ENCODE assay signal across 20 cellular contexts in genomic region chr3:127182848-127183714, GRCh38. TPM values are rescaled to one million over a fixed set of nuclear protein-coding genes. Genes with fewer than 3 reads are reported as not detected.
DNase-seq lines count a peak whose midpoint lies in the region; ATAC-seq, FAIRE-seq and TF ChIP-seq lines count a peak whose summit lies in the region.
"Had no signal": no experiment of that assay in that cellular context is flagged by ENCODE, and none has a peak within 500 bp of the region (broad histone marks: within the 10 kb centered on the region; RNA-seq: fewer than 3 reads in every experiment).

No MANE protein-coding gene starts in this region.

- no peaks in the 10 kb centered on the region for H3K79me2 ChIP-seq in GM23338 (replicated peaks; ENCODE audit: insufficient read depth)
- H3K79me2 ChIP-seq in H1 (ENCODE audit: control insufficient read depth in 1 of 2, insufficient read depth in 2 of 2, low read length in 2 of 2) = no peaks in the 10 kb centered on the region

- H4K20me1 ChIP-seq in GM23338 (replicated peaks; ENCODE audit: insufficient read depth) = no peaks in the 10 kb centered on the region
- no peaks in the 10 kb centered on the region for H4K20me1 ChIP-seq in H1 (replicated peaks in 1 of 2; ENCODE audit: control insufficient read depth in 1 of 2, insufficient read depth in 2 of 2, low read length in 2 of 2)

- H2AK5ac ChIP-seq in H1 (ENCODE audit: low read depth, low read length) = 0 out of 2 replicates have a peak overlapping the region, but pooled peaks have one; percentile 2

- POLR2A ChIA-PET in H1 (lab: Charles Lee; ENCODE audit: partially characterized antibody) = no interaction called here

- no peak overlapping the region; the same call in 1 of the 2 replicates for H4K8ac ChIP-seq in H1 (ENCODE audit: extremely low read depth, insufficient read depth, low read length)

- no peak overlapping the region for H3K27ac ChIP-seq in GM23338 (ENCODE audit: low read depth)
- H3K27ac ChIP-seq in H1 (ENCODE audit: low read depth, low read length) = no peak overlapping the region
- H3K27ac ChIP-seq: C4-2B, neutrophil, testis had no signal

- H2BK12ac ChIP-seq in H1 (ENCODE audit: low read depth, low read length) = peak overlapping the region; percentile 39; the same call in 1 of the 2 replicates

- no peak overlapping the region for H3K14ac ChIP-seq in H1 (ENCODE audit: insufficient read length)

- H3K9ac ChIP-seq in H1 (replicated peaks in 1 of 4; ENCODE audit: extremely low read depth in 1 of 4, low read depth in 3 of 4, low read length in 3 of 4) = no peak overlapping the region

- H3F3A ChIP-seq in GM23338 (replicated peaks; ENCODE audit: low read depth) = no peaks in the 10 kb centered on the region

- peak; percentile 89 for ATAC-seq in GM23338
- ATAC-seq in activated T-cell treated with anti-CD3 and anti-CD28 coated beads, Interleukin-2, amount 50 U/mL, for 72 hours (replicated peaks in 1 of 2) = no peak
- ATAC-seq: right cardiac atrium had no signal

- H3K36me3 Mint-ChIP-seq in GM23338 (ENCODE audit: low read depth) = no peaks in the 10 kb centered on the region; the same call in 2 of the 3 replicates
- H3K36me3 Mint-ChIP-seq in progenitor cell of endocrine pancreas (ENCODE audit: insufficient read depth) = no peaks in the 10 kb centered on the region
- H3K36me3 Mint-ChIP-seq in activated T-cell treated with anti-CD3 and anti-CD28 coated beads, Interleukin-2, amount 50 U/mL, for 72 hours (ENCODE audit: insufficient read depth in 2 of 2) = no peaks in the 10 kb centered on the region

- no peak overlapping the region for H3K4ac ChIP-seq in H1 (replicated peaks; ENCODE audit: insufficient read length, low read depth, low read length)

- H2BK120ac ChIP-seq in H1 (replicated peaks; ENCODE audit: low read depth, low read length) = no peak overlapping the region

- H3K4me1 Mint-ChIP-seq in GM23338 (peaks cover 11% of the 10 kb centered on the region; the same call in 2 of the 3 replicates), progenitor cell of endocrine pancreas (ENCODE audit: low read depth) (peaks cover 16% of the 10 kb centered on the region)
- H3K4me1 Mint-ChIP-seq in activated T-cell treated with anti-CD3 and anti-CD28 coated beads, Interleukin-2, amount 50 U/mL, for 72 hours (ENCODE audit: low read depth) = no peaks in the 10 kb centered on the region
- H3K4me1 Mint-ChIP-seq: central memory CD8-positive, alpha-beta T cell had no signal

- H3K27me3 ChIP-seq in GM23338 (ENCODE audit: insufficient read depth) = no peaks in the 10 kb centered on the region
- no peaks in the 10 kb centered on the region for H3K27me3 ChIP-seq in H1 (replicated peaks in 1 of 4; ENCODE audit: control insufficient read depth in 3 of 4, extremely low read depth in 1 of 4, insufficient read depth in 3 of 4, low read length in 3 of 4)
- H3K27me3 ChIP-seq: neutrophil, testis had no signal

- H3K9me3 Mint-ChIP-seq in GM23338 (peaks cover 4% of the 10 kb centered on the region; the same call in 2 of the 3 replicates), progenitor cell of endocrine pancreas (ENCODE audit: low read depth) (peaks cover 12% of the 10 kb centered on the region)
- peaks cover 0 to 2% of the 10 kb centered on the region in 2 donors for H3K9me3 Mint-ChIP-seq in activated T-cell treated with anti-CD3 and anti-CD28 coated beads, Interleukin-2, amount 50 U/mL, for 72 hours
- H3K9me3 Mint-ChIP-seq: central memory CD8-positive, alpha-beta T cell; T-helper 2 cell treated with Interferon-gamma antibody and Interleukin-4, amounts not matched to agents 5 μg/mL and 100 μg/mL, for 36 hours had no signal

- peak in 1 of 2 experiments; percentile 17; a peak in 1 of 4 replicates for TF ChIP-seq RAD21 in H1 (IDR thresholded peaks at IDR 0.05 in 1 of 2, conservative IDR thresholded peaks at IDR 0.05 in 1 of 2; ENCODE audit: low read depth in 2 of 2, low read length in 2 of 2)

- 0 out of 2 replicates have a peak overlapping the region, but pooled peaks have one; percentile 48 for H2BK20ac ChIP-seq in H1 (ENCODE audit: low read length)

- H2AFZ ChIP-seq in GM23338 = no peak overlapping the region
- no peak overlapping the region for H2AFZ ChIP-seq in H1 (ENCODE audit: low read length)

- no peaks in the 10 kb centered on the region for H3K9me3 ChIP-seq in H1 (ENCODE audit: insufficient read depth in 2 of 2, low read depth in 1 of 2, low read length in 1 of 2)
- H3K9me3 ChIP-seq: neutrophil, testis had no signal

- H3K4me2 ChIP-seq in GM23338 = no peak overlapping the region
- H3K4me2 ChIP-seq in H1 (ENCODE audit: insufficient read depth in 1 of 2, low read depth in 2 of 2, low read length in 2 of 2) = no peak overlapping the region

- H3K4me3 ChIP-seq in GM23338 (no peak overlapping the region), H1 (ENCODE audit: extremely low read depth in 1 of 4, insufficient read depth in 2 of 4, low read depth in 3 of 4, low read length in 4 of 4) (no peak overlapping the region)
- H3K4me3 ChIP-seq: lung, testis had no signal

- H2BK5ac ChIP-seq in H1 (ENCODE audit: low read depth, low read length) = no peak overlapping the region

- no peak overlapping the region for H2BK15ac ChIP-seq in H1 (ENCODE audit: low read length)

- TF ChIP-seq POLR2A in H1 (IDR thresholded peaks at IDR 0.05; ENCODE audit: control extremely low read depth in 1 of 2, low read depth in 2 of 2, low read length in 2 of 2) = no peak

- no peak overlapping the region for H3K4me3 Mint-ChIP-seq in GM23338
- H3K4me3 Mint-ChIP-seq in progenitor cell of endocrine pancreas (ENCODE audit: low read depth) = peak overlapping the region; percentile 18
- H3K4me3 Mint-ChIP-seq in activated T-cell treated with anti-CD3 and anti-CD28 coated beads, Interleukin-2, amount 50 U/mL, for 72 hours = no peak overlapping the region
- H3K4me3 Mint-ChIP-seq: activated T-cell treated with anti-CD3 and anti-CD28 coated beads, Interleukin-2, amount 50 U/mL, for 24 hours; central memory CD8-positive, alpha-beta T cell; T-helper 2 cell treated with Interferon-gamma antibody and Interleukin-4, amounts not matched to agents 5 μg/mL and 100 μg/mL, for 36 hours had no signal

- no peaks in the 10 kb centered on the region for H3K36me3 ChIP-seq in GM23338 (ENCODE audit: insufficient read depth)
- no peaks in the 10 kb centered on the region for H3K36me3 ChIP-seq in H1 (ENCODE audit: control insufficient read depth in 2 of 4, insufficient read depth in 4 of 4, low read length in 3 of 4)
- H3K36me3 ChIP-seq: neutrophil had no signal

- CTCF ChIA-PET in H1 (lab: Charles Lee; ENCODE audit: partially characterized antibody) = interaction anchor here (0.8 to 2.6 kb wide), 4 partner anchors 10 to 265 kb away, joined by 3 to 9 read pairs (median 4); no protein-coding TSS in a partner anchor

- 94% methylated on average over 4 of the region's 8 CpGs; no CpG with 5 or more reads in 1 of the 2 experiments for WGBS in H1 (ENCODE audit: extremely low coverage in 1 of 2, insufficient coverage in 1 of 2, insufficient read length in 1 of 2, insufficient replicate concordance in 2 of 2, low coverage in 1 of 2, low lambda C conversion rate in 2 of 2, missing lambda C conversion rate in 1 of 2), 2 experiments

- TF ChIP-seq EP300 in H1 (IDR thresholded peaks at IDR 0.05; ENCODE audit: borderline replicate concordance in 1 of 2, low read depth in 2 of 2, low read length in 2 of 2) = no peak

- DNase-seq in GM23338 (ENCODE audit: low spot score) (peak; percentile 18), NCI-H146 (lab: John Stamatoyannopoulos, UW) (peak; percentile 100), H1 (ENCODE audit: low read depth in 1 of 2, low spot score in 2 of 2) (peak in 1 of 2 experiments; percentile 45), progenitor cell of endocrine pancreas (ENCODE audit: low spot score, unreplicated experiment) (peak; percentile 49), AG08396 (ENCODE audit: low spot score) (no peak), cerebellar nuclear complex (lab: John Stamatoyannopoulos, UW) (no peak)
- DNase-seq in activated T-cell treated with anti-CD3 and anti-CD28 coated beads, Interleukin-2, amount 50 U/mL, for 72 hours = no peak
- DNase-seq: activated T-cell treated with anti-CD3 and anti-CD28 coated beads, Interleukin-2, amount 50 U/mL, for 24 hours; NCI-H187 treated with DMSO at 0.1 percent for 48 hours; SHP77 treated with DMSO at 0.1 percent for 48 hours; testis had no signal

- no peak overlapping the region; the same call in 1 of the 2 replicates for H3K18ac ChIP-seq in H1 (ENCODE audit: extremely low read depth, low read length)

- H3K79me1 ChIP-seq in H1 (ENCODE audit: low read depth, low read length) = no peaks in the 10 kb centered on the region

- H3K27ac Mint-ChIP-seq in GM23338 (no peak overlapping the region), progenitor cell of endocrine pancreas (peak overlapping the region; percentile 90)
- no peak overlapping the region for H3K27ac Mint-ChIP-seq in activated T-cell treated with anti-CD3 and anti-CD28 coated beads, Interleukin-2, amount 50 U/mL, for 72 hours
- H3K27ac Mint-ChIP-seq: activated T-cell treated with anti-CD3 and anti-CD28 coated beads, Interleukin-2, amount 50 U/mL, for 24 hours; T-helper 2 cell treated with Interferon-gamma antibody and Interleukin-4, amounts not matched to agents 5 μg/mL and 100 μg/mL, for 36 hours had no signal

- H4K5ac ChIP-seq in H1 (ENCODE audit: insufficient read length, low read depth, low read length) = no peak overlapping the region

- no peaks in the 10 kb centered on the region for H3K23me2 ChIP-seq in H1 (ENCODE audit: low read depth, low read length)

- H3K27me3 Mint-ChIP-seq in GM23338 (ENCODE audit: insufficient read depth, low read depth, poor library complexity) (peaks cover 6% of the 10 kb centered on the region), progenitor cell of endocrine pancreas (no peaks in the 10 kb centered on the region)
- H3K27me3 Mint-ChIP-seq in activated T-cell treated with anti-CD3 and anti-CD28 coated beads, Interleukin-2, amount 50 U/mL, for 72 hours (ENCODE audit: low read depth) = no peaks in the 10 kb centered on the region

- H3K4me1 ChIP-seq in GM23338 (ENCODE audit: insufficient read depth) (no peaks in the 10 kb centered on the region), H1 (replicated peaks in 1 of 4; ENCODE audit: control insufficient read depth in 3 of 4, insufficient read depth in 4 of 4, low read length in 3 of 4) (peaks cover 0 to 10% (median 4%) of the 10 kb centered on the region in 4 experiments; a peak in 5 of 7 replicates)
- H3K4me1 ChIP-seq: testis had no signal

- no peak overlapping the region for H4K91ac ChIP-seq in H1 (replicated peaks; ENCODE audit: insufficient read length, low read length)

- TF ChIP-seq CTCF in GM23338 (conservative IDR thresholded peaks at IDR 0.05; ENCODE audit: low read depth in 2 of 2) = no peak
- TF ChIP-seq CTCF in H1 (IDR thresholded peaks at IDR 0.05; ENCODE audit: control extremely low read depth in 1 of 3, insufficient read depth in 1 of 3, low read depth in 1 of 3, low read length in 3 of 3) = no peak
- TF ChIP-seq CTCF in progenitor cell of endocrine pancreas (IDR thresholded peaks at IDR 0.05; ENCODE audit: unreplicated experiment) = no peak

- no peak overlapping the region for H3K23ac ChIP-seq in H1 (ENCODE audit: insufficient read length)

- no peaks in the 10 kb centered on the region for H3K9me2 ChIP-seq in GM23338 (ENCODE audit: insufficient read depth)

- no peak for FAIRE-seq in H1 (lab: Jason Lieb, UNC)
- FAIRE-seq: endometrium had no signal

- H3K56ac ChIP-seq in H1 (replicated peaks; ENCODE audit: insufficient read length, low read depth, low read length) = no peak overlapping the region

RNA-seq across cellular contexts. Expression of gene PRR23E, which starts 9.8 kb away (rescaled TPM):
- total RNA-seq in GM23338 (2014; rRNA removed; shearing (Covaris generic)) = not detected in 2 replicates
- polyA plus RNA-seq in GM23338 (2016; fragmentation: Nextera tagmentation; extraction: Ambion mirVana) = not detected in 2 replicates
- not detected in 2 replicates for total RNA-seq in H1 (2021; fragmentation: NEBNext Ultra II Directional; extraction: Animal tissue kit (Norgen Biotek cat#: 25700))
- not detected in 2 replicates for polyA plus RNA-seq in H1 (2011; rRNA removed)
- polyA plus RNA-seq in H1 (2011; cell fraction: cytosol; rRNA removed) = not detected
- polyA plus RNA-seq in H1 (2011; cell fraction: nucleus; rRNA removed) = not detected
- 0.09 TPM in 1 of 4 replicates, not detected in the others for polyA plus RNA-seq in H1 (2012, experiment 1 of 2)
- not detected for polyA plus RNA-seq in H1 (2012, experiment 2 of 2)
- polyA plus RNA-seq in H1 (2013, experiment 1 of 2) = not detected
- 0.02 TPM for polyA plus RNA-seq in H1 (2013, experiment 2 of 2)
- polyA minus RNA-seq in H1 (2011; rRNA and poly(A)+ RNA removed) = not detected in 2 replicates
- not detected for polyA minus RNA-seq in H1 (2011; cell fraction: cytosol; rRNA and poly(A)+ RNA removed)
- not detected for polyA minus RNA-seq in H1 (2011; cell fraction: nucleus; rRNA and poly(A)+ RNA removed)
- not detected in 2 replicates for total RNA-seq in progenitor cell of endocrine pancreas
- not detected for total RNA-seq in activated T-cell treated with anti-CD3 and anti-CD28 coated beads, Interleukin-2, amount 50 U/mL, for 72 hours
- total RNA-seq: fibroblast of villous mesenchyme, HT-29, lung, right cardiac atrium had no signal
- polyA plus RNA-seq: lung, right cardiac atrium had no signal

Comparison
In these comparisons a context has a peak if more than half of its experiments do, and no peak if none do; other contexts are left out.
1. DNase-seq: peak in GM23338 (single experiment), NCI-H146 (single experiment) and progenitor cell of endocrine pancreas (single experiment); none in AG08396 (single experiment), cerebellar nuclear complex (0 of 2) and activated T-cell treated with anti-CD3 and anti-CD28 coated beads, Interleukin-2, amount 50 U/mL, for 72 hours (0 of 2).